Comparison of ENCODE assay signal across 9 cellular contexts in the genomic region with DNA sequence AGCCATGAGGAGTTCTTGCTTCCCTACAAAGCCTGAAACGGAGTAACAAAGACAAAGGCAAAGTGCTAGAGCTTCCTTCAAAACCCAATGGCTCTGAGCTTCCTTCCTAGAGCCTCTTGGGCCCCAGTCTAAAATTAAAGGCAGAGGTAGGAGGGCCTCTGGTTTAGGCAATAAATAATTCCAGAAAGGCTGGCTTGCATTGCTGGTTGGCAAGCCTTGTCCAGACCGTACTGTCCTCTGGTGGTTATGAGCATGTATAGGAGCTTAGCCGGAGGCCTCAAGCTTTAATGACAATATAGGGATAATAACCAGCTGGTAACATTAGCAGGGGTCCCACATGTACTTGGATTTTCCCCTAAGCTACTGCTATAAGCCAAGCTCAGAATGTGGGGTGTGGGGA.
A peak's percentile ranks its signal among the peaks of the same experiment; 100 is the strongest.
DNase-seq lines count a peak whose midpoint lies in the region; ATAC-seq and TF ChIP-seq lines count a peak whose summit lies in the region.
"Had no signal": no experiment of that assay in that cellular context is flagged by ENCODE, and none has a peak within 500 bp of the region (broad histone marks: within the 10 kb centered on the region; RNA-seq: fewer than 3 reads in every experiment).

No MANE protein-coding gene starts in this region.

- H3K9me3 Mint-ChIP-seq in brain: peaks cover 0 to 3% (median 0%) of the 10 kb centered on the region in 5 experiments
- H3K9me3 Mint-ChIP-seq: central memory CD8-positive, alpha-beta T cell had no signal

- H3K27me3 ChIP-seq in MG63 (no peaks in the 10 kb centered on the region), right cardiac atrium (ENCODE audit: control insufficient read depth, insufficient read depth) (no peaks in the 10 kb centered on the region), stomach smooth muscle (ENCODE audit: control insufficient read depth in 1 of 2, insufficient read depth in 2 of 2, low read length in 2 of 2) (no peaks in the 10 kb centered on the region)

- H3K9me3 ChIP-seq in MG63 (no peaks in the 10 kb centered on the region), right cardiac atrium (ENCODE audit: control insufficient read depth, low read length) (no peaks in the 10 kb centered on the region), stomach smooth muscle (ENCODE audit: control insufficient read depth in 2 of 2, low read length in 2 of 2) (no peaks in the 10 kb centered on the region)

- H3K4me1 ChIP-seq in right cardiac atrium (ENCODE audit: control insufficient read depth, insufficient read depth, low read length) (peaks cover 13% of the 10 kb centered on the region), stomach smooth muscle (ENCODE audit: control insufficient read depth, insufficient read depth, low read length) (peaks cover 10% of the 10 kb centered on the region)

- intact Hi-C loops in right cardiac atrium (cut with DNase I): loop anchor here in 1 of 4 donors (5.0 kb wide), 1 partner anchor 234 kb away; no protein-coding TSS in a partner anchor

- no peaks in the 10 kb centered on the region for H3K27me3 Mint-ChIP-seq in brain
- H3K27me3 Mint-ChIP-seq: central memory CD8-positive, alpha-beta T cell had no signal

- no peak for TF ChIP-seq CTCF in brain (conservative IDR thresholded peaks at IDR 0.05)

- peak overlapping the region in 1 of 2 donors; percentile 13 for H3K9ac ChIP-seq in stomach smooth muscle (ENCODE audit: low read length in 2 of 2)

- H3K36me3 Mint-ChIP-seq in brain: no peaks in the 10 kb centered on the region

- H3K4me3 ChIP-seq in MG63 (no peak overlapping the region), right cardiac atrium (ENCODE audit: low read length) (no peak overlapping the region), stomach smooth muscle (ENCODE audit: low read length in 2 of 2) (peak overlapping the region in 1 of 2 donors; percentile 29)

- no peaks in the 10 kb centered on the region for H3K36me3 ChIP-seq in MG63
- no peaks in the 10 kb centered on the region for H3K36me3 ChIP-seq in stomach smooth muscle (ENCODE audit: control insufficient read depth in 2 of 2, insufficient read depth in 2 of 2, low read length in 2 of 2)

- peak; percentile 0 for DNase-seq in MG63
- peak in 1 of 3 donors; percentile 24 for DNase-seq in right cardiac atrium
- no peak for DNase-seq in cortex of kidney (lab: John Stamatoyannopoulos, UW)
- DNase-seq in mucosa of gallbladder (ENCODE audit: low spot score): no peak
- DNase-seq in NCI-H187 treated with DMSO at 0.1 percent for 48 hours (lab: John Stamatoyannopoulos, UW): no peak
- DNase-seq: NCI-H2107 had no signal

- peak overlapping the region; percentile 82 for H3K27ac ChIP-seq in right cardiac atrium (ENCODE audit: low read length)
- peak overlapping the region; percentile 41 for H3K27ac ChIP-seq in stomach smooth muscle (ENCODE audit: low read length)

- peak overlapping the region in 4 of 5 experiments; percentile 34 to 93 (median 84) for H3K27ac Mint-ChIP-seq in brain

- WGBS in right cardiac atrium: 4% methylated on average over 3 of the region's 3 CpGs

- peaks cover 7% of the 10 kb centered on the region for H3K4me1 Mint-ChIP-seq in brain
- H3K4me1 Mint-ChIP-seq: central memory CD8-positive, alpha-beta T cell had no signal

- peak; percentile 73 to 78 for ATAC-seq in right cardiac atrium

- H3K4me3 Mint-ChIP-seq in brain: no peak overlapping the region
- H3K4me3 Mint-ChIP-seq: central memory CD8-positive, alpha-beta T cell had no signal
